Comparison of ENCODE assay signal across 9 cellular contexts in the genomic region with DNA sequence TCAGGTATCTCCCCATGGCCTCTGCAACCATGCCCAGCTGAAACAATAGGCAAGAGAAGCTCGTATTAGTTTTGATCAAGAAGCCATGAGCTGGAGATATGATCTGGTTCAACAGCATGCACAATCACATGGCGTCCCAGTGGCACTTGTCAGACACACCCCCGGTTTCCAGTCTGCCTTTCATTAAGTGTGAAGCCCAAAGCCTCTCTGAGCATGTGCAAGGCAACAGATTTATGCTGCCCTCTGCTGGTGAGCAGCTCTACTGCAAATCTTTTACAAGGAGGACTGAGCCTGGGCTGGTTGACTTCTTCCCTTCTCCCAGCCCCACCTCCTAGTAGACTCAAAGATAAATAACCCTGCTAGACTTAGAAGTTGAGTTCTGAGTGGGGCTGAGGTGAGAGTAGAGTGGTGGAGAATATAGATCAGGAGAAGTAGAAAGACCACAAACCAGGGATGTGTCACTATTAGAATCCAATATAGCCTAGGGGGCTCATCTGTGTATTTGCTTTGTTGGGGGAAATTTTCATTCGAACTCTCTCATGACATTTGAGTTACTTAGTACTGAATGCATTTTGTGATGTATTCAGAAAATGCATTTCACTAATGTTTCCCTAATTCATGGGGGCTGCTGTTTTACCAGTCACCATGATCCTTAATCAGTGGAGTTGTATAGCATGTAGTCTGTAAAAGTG. TPM values are rescaled to one million over a fixed set of nuclear protein-coding genes. Genes with fewer than 3 reads are reported as not detected.
DNase-seq lines count a peak whose midpoint lies in the region; ATAC-seq, FAIRE-seq and TF ChIP-seq lines count a peak whose summit lies in the region.
"Had no signal": no experiment of that assay in that cellular context is flagged by ENCODE, and none has a peak within 500 bp of the region (broad histone marks: within the 10 kb centered on the region; RNA-seq: fewer than 3 reads in every experiment).

No MANE protein-coding gene starts in this region.

- H3K27me3 ChIP-seq in BE2C (no peaks in the 10 kb centered on the region; the same call in 1 of the 2 replicates), HepG2 (ENCODE audit: control insufficient read depth in 1 of 2, insufficient read depth in 2 of 2, low read length in 2 of 2) (no peaks in the 10 kb centered on the region; a peak in 1 of 5 replicates)

- H3K36me3 Mint-ChIP-seq in central memory CD8-positive, alpha-beta T cell (ENCODE audit: insufficient read depth), result no peaks in the 10 kb centered on the region
- H3K36me3 Mint-ChIP-seq: IgD-negative memory B cell had no signal

- H3K4me2 ChIP-seq in HepG2 (ENCODE audit: low read depth, low read length), result no peak overlapping the region

- POLR2A ChIA-PET in HepG2 (lab: Yijun Ruan, JAX), result interaction anchor here (1.0 to 1.1 kb wide), 2 partner anchors 54 to 304 kb away, joined by 3 to 4 read pairs; partner anchors contain the start of gene MBIP

- no peak overlapping the region for H3K9ac ChIP-seq in HepG2 (ENCODE audit: insufficient read depth, low read depth, low read length)

- H3K27ac Mint-ChIP-seq in central memory CD8-positive, alpha-beta T cell (ENCODE audit: low read depth), result no peak overlapping the region
- H3K27ac Mint-ChIP-seq: IgD-negative memory B cell had no signal

- peak; percentile 93 for TF ChIP-seq RAD21 in HepG2 (CRISPR knock-in tag; IDR thresholded peaks at IDR 0.05)

- WGBS in HepG2 (ENCODE audit: low lambda C conversion rate), result 9% methylated on average over 4 of the region's 4 CpGs

- DNase-seq in BE2C (peak; percentile 78), NCI-H2227 (lab: John Stamatoyannopoulos, UW; ENCODE audit: unreplicated experiment) (peak; percentile 80), HepG2 (ENCODE audit: low spot score) (peak; percentile 92)
- DNase-seq in activated CD4-positive, CD25-positive, alpha-beta regulatory T cell treated with anti-CD3 and anti-CD28 coated beads, Interleukin-2, amount 50 U/mL, for 16 hours (ENCODE audit: low read depth, low spot score), result peak; percentile 54
- peak; percentile 34 to 47 for DNase-seq in central memory CD8-positive, alpha-beta T cell (ENCODE audit: low spot score in 2 of 2)
- DNase-seq in stimulated activated CD4-positive, alpha-beta T cell treated with anti-CD3 and anti-CD28 coated beads, TNF-alpha, amount 100 ng/mL, for 4 hours (ENCODE audit: low read depth in 3 of 3), result peak; percentile 50 to 60 (median 57)

- H3K4me1 Mint-ChIP-seq in central memory CD8-positive, alpha-beta T cell, result no peaks in the 10 kb centered on the region
- H3K4me1 Mint-ChIP-seq: IgD-negative memory B cell had no signal

- no peak overlapping the region for H3K27ac ChIP-seq in HepG2 (ENCODE audit: extremely low read length, insufficient read depth, low read length)

- H2AFZ ChIP-seq in HepG2 (ENCODE audit: low read length), result no peak overlapping the region

- peak; percentile 85 for FAIRE-seq in HepG2 (lab: Jason Lieb, UNC)

- ATAC-seq in GM19025 (IDR thresholded peaks at IDR 0.05; ENCODE audit: low read depth, unreplicated experiment) (peak; percentile 91), HG03159 (IDR thresholded peaks at IDR 0.05; ENCODE audit: unreplicated experiment) (peak; percentile 97), HepG2 (peak; percentile 99)
- no peak for ATAC-seq in central memory CD8-positive, alpha-beta T cell (replicated peaks; ENCODE audit: extremely low read depth, poor library complexity, severe bottlenecking)

- TF ChIP-seq EP300 in HepG2 (IDR thresholded peaks at IDR 0.05; ENCODE audit: low read depth in 2 of 2, low read length in 2 of 2), result 0 out of 4 replicates have a peak, but pooled peaks of 1 of the 2 experiments have one; percentile 46
- no peak for TF ChIP-seq EP300 in HepG2 (CRISPR knock-in tag; IDR thresholded peaks at IDR 0.05; ENCODE audit: borderline replicate concordance)

- H3K4me3 ChIP-seq in BE2C (ENCODE audit: low read depth, low read length) (no peak overlapping the region), HepG2 (replicated peaks in 1 of 3; ENCODE audit: insufficient read depth in 1 of 3, low read depth in 2 of 3, low read length in 3 of 3) (no peak overlapping the region)

- CTCF ChIA-PET in HepG2 (lab: Yijun Ruan, JAX; ENCODE audit: low intra/inter-chr PET ratio, low total read pairs), result interaction anchor here (0.8 to 5.9 kb wide), 5 partner anchors 133 to 303 kb away, joined by 3 to 124 read pairs (median 8); no protein-coding TSS in a partner anchor

- no peaks in the 10 kb centered on the region for H4K20me1 ChIP-seq in HepG2 (ENCODE audit: insufficient read depth, low read length)

- H3K4me1 ChIP-seq in BE2C, result no peaks in the 10 kb centered on the region
- H3K4me1 ChIP-seq in HepG2 (ENCODE audit: insufficient read depth, low read length), result no peaks in the 10 kb centered on the region

- H3K9me3 Mint-ChIP-seq in central memory CD8-positive, alpha-beta T cell, result no peaks in the 10 kb centered on the region
- H3K9me3 Mint-ChIP-seq: IgD-negative memory B cell had no signal

- H3K9me3 ChIP-seq in BE2C, result no peaks in the 10 kb centered on the region
- no peaks in the 10 kb centered on the region for H3K9me3 ChIP-seq in HepG2 (ENCODE audit: low read length)

- no TSS peak for BruUV-seq in HepG2 (replicated peaks; lab: Mats Ljungman, UMichigan)

- H3K4me3 Mint-ChIP-seq in central memory CD8-positive, alpha-beta T cell, result no peak overlapping the region
- H3K4me3 Mint-ChIP-seq: IgD-negative memory B cell had no signal

- intact Hi-C loops in HepG2 (cut with micrococcal nuclease; ENCODE audit: unreplicated experiment), result loop anchor here (1.0 to 10.0 kb wide), 7 partner anchors 54 to 491 kb away; partner anchors contain the start of gene MBIP

- H3K79me2 ChIP-seq in HepG2 (ENCODE audit: insufficient read depth, low read length), result no peaks in the 10 kb centered on the region

- peak; percentile 95 for TF ChIP-seq CTCF in BE2C (IDR thresholded peaks at IDR 0.05; ENCODE audit: low read depth, low read length)
- peak; percentile 99 for TF ChIP-seq CTCF in HepG2 (CRISPR knock-in tag; IDR thresholded peaks at IDR 0.05)

- in situ Hi-C loops in HepG2 (cut with HindIII; ENCODE audit: extremely low pct_ligation_motif_present, low pct_unique_long_range_greater_than_20kb), result loop anchor here (5.0 kb wide), 1 partner anchor 302 kb away; no protein-coding TSS in a partner anchor

- no peaks in the 10 kb centered on the region for H3K27me3 Mint-ChIP-seq in central memory CD8-positive, alpha-beta T cell
- H3K27me3 Mint-ChIP-seq: IgD-negative memory B cell had no signal

- H3K36me3 ChIP-seq in BE2C (no peaks in the 10 kb centered on the region), HepG2 (replicated peaks in 1 of 2; ENCODE audit: control insufficient read depth in 1 of 2, insufficient read depth in 2 of 2, low read length in 2 of 2) (no peaks in the 10 kb centered on the region)

- TF ChIP-seq POLR2A in HepG2 (IDR thresholded peaks at IDR 0.05; ENCODE audit: insufficient read depth in 1 of 2, low read depth in 2 of 2, low read length in 2 of 2), result no peak

TF ChIP-seq in HepG2, 621 proteins besides CTCF, POLR2A, EP300 and RAD21 (continues in another document):
- TF ChIP-seq SAP130 (CRISPR knock-in tag; IDR thresholded peaks at IDR 0.05; ENCODE audit: low read depth) (peak; percentile 66), XBP1 (CRISPR knock-in tag; IDR thresholded peaks at IDR 0.05) (no peak), GTF2F1 (IDR thresholded peaks at IDR 0.05; ENCODE audit: low read length) (no peak), DMAP1 (CRISPR knock-in tag; IDR thresholded peaks at IDR 0.05) (no peak), ZNF740 (CRISPR knock-in tag; IDR thresholded peaks at IDR 0.05) (no peak)
- TF ChIP-seq, protein P1, sequence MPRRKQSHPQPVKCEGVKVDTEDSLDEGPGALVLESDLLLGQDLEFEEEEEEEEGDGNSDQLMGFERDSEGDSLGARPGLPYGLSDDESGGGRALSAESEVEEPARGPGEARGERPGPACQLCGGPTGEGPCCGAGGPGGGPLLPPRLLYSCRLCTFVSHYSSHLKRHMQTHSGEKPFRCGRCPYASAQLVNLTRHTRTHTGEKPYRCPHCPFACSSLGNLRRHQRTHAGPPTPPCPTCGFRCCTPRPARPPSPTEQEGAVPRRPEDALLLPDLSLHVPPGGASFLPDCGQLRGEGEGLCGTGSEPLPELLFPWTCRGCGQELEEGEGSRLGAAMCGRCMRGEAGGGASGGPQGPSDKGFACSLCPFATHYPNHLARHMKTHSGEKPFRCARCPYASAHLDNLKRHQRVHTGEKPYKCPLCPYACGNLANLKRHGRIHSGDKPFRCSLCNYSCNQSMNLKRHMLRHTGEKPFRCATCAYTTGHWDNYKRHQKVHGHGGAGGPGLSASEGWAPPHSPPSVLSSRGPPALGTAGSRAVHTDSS (CRISPR knock-in tag; conservative IDR thresholded peaks at IDR 0.05), result no peak

RNA-seq across cellular contexts. Expression of gene MBIP, which starts 53.7 kb away (rescaled TPM):
- polyA plus RNA-seq in BE2C (2012; ENCODE audit: insufficient read depth, insufficient read length, low read depth), result 18.7 TPM
- total RNA-seq in HepG2 (2016; rRNA removed; fragmentation: Illumina TruSeq; extraction: Trizol), result 48.6 and 57.3 TPM in 2 replicates
- 19.5 and 21.3 TPM in 2 replicates for total RNA-seq in HepG2 (2016; cell fraction: cytosol; rRNA removed; fragmentation: Illumina TruSeq; extraction: Trizol; ENCODE audit: low read depth)
- 49.5 and 61.7 TPM in 2 replicates for total RNA-seq in HepG2 (2016; cell fraction: insoluble cytoplasmic fraction; rRNA removed; fragmentation: Illumina TruSeq; extraction: Trizol)
- 30.4 and 34.4 TPM in 2 replicates for total RNA-seq in HepG2 (2016; cell fraction: membrane; rRNA removed; fragmentation: Illumina TruSeq; extraction: Trizol)
- total RNA-seq in HepG2 (2016; cell fraction: nucleus; rRNA removed; fragmentation: Illumina TruSeq; extraction: Trizol), result 106 and 109 TPM in 2 replicates
- 39.3 and 48.1 TPM in 2 replicates for polyA plus RNA-seq in HepG2 (2011; rRNA removed)
- 18.8 and 25.7 TPM in 2 replicates for polyA plus RNA-seq in HepG2 (2011; cell fraction: cytosol; rRNA removed)
- 40.5 and 42.5 TPM in 2 replicates for polyA plus RNA-seq in HepG2 (2011; cell fraction: nucleus; rRNA removed)
- 36.2 and 44.2 TPM in 2 replicates for polyA plus RNA-seq in HepG2 (2012)
- polyA plus RNA-seq in HepG2 (2016; cell fraction: cytosol; fragmentation: Illumina TruSeq; extraction: Trizol; ENCODE audit: low read depth), result 9.9 and 10.0 TPM in 2 replicates
- 91.0 and 102 TPM in 2 replicates for polyA plus RNA-seq in HepG2 (2016; cell fraction: insoluble cytoplasmic fraction; fragmentation: Illumina TruSeq; extraction: Trizol; ENCODE audit: low read depth)
- polyA plus RNA-seq in HepG2 (2016; cell fraction: membrane; fragmentation: Illumina TruSeq; extraction: Trizol; ENCODE audit: low read depth), result 17.2 and 18.0 TPM in 2 replicates
- 100 and 101 TPM in 2 replicates for polyA plus RNA-seq in HepG2 (2016; cell fraction: nucleus; fragmentation: Illumina TruSeq; extraction: Trizol; ENCODE audit: insufficient read depth, low read depth)
- 13.3 and 28.8 TPM in 2 replicates for polyA minus RNA-seq in HepG2 (2011; rRNA and poly(A)+ RNA removed; ENCODE audit: low replicate concordance)
- polyA minus RNA-seq in HepG2 (2011; cell fraction: cytosol; rRNA and poly(A)+ RNA removed), result 28.0 and 30.0 TPM in 2 replicates
- polyA minus RNA-seq in HepG2 (2011; cell fraction: nucleus; rRNA and poly(A)+ RNA removed), result 191 and 205 TPM in 2 replicates

Comparison
In these comparisons a context has a peak if more than half of its experiments do, and no peak if none do; other contexts are left out.
1. DNase-seq: peak in every context shown above with its lines; median percentile 92 in HepG2; 80 in NCI-H2227; 78 in BE2C; 57 in stimulated activated CD4-positive, alpha-beta T cell treated with anti-CD3 and anti-CD28 coated beads, TNF-alpha, amount 100 ng/mL, for 4 hours; 54 in activated CD4-positive, CD25-positive, alpha-beta regulatory T cell treated with anti-CD3 and anti-CD28 coated beads, Interleukin-2, amount 50 U/mL, for 16 hours; 40 in central memory CD8-positive, alpha-beta T cell.